In the genomic region with DNA sequence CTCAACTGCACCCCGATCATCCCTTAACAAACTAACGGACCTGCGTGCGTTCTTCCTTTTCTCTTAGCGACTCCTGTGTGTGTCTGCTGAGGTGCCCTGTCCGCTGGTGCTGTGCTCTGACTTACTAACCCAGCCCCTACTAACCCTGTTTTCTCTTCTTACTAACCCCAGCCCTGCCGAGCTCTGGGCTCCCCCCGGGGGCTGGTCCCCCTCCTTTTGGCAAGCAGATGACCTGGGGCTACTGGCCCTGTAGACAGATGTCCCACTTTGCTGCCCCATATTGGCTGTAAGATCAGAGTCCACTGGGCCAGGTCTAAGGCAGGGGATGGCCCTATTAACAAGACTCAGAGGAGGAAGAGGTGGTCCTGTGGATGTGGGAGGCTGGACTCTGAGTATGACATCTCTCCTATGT, we compare ENCODE assay signal across 8 cellular contexts. TPM values are rescaled to one million over a fixed set of nuclear protein-coding genes. Genes with fewer than 3 reads are reported as not detected.
A peak's percentile ranks its signal among the peaks of the same experiment; 100 is the strongest.
DNase-seq lines count a peak whose midpoint lies in the region; ATAC-seq, FAIRE-seq and TF ChIP-seq lines count a peak whose summit lies in the region.

No MANE protein-coding gene starts in this region.

- TF ChIP-seq CTCF in Caco-2 (IDR thresholded peaks at IDR 0.05; ENCODE audit: insufficient read depth in 1 of 2, low read depth in 1 of 2, low read length in 1 of 2, severe bottlenecking in 1 of 2, unreplicated experiment in 1 of 2) (no peak), esophagus squamous epithelium (IDR thresholded peaks at IDR 0.05) (no peak), sigmoid colon (IDR thresholded peaks at IDR 0.05) (no peak)

- CTCF ChIA-PET in Caco-2 (lab: Charles Lee): interaction anchor here (0.7 kb wide), 1 partner anchor 9 kb away, joined by 3 read pairs; no protein-coding TSS in a partner anchor
- CTCF ChIA-PET in T-cell (lab: Charles Lee): interaction anchor here (1.6 to 2.6 kb wide), 2 partner anchors 14 to 188 kb away, joined by 4 to 15 read pairs; partner anchors contain the start of genes HPS4 (in 1 of the 2), MIAT (in 1 of the 2) and SRRD (in 1 of the 2)

- FAIRE-seq in GM19239 (lab: Jason Lieb, UNC): no peak

- peaks cover 10% of the 10 kb centered on the region for H3K9me3 Mint-ChIP-seq in Caco-2 (ENCODE audit: unreplicated experiment)
- H3K9me3 Mint-ChIP-seq in T-cell: no peaks in the 10 kb centered on the region

- in situ Hi-C loops in HAP-1 (cut with MboI; ENCODE audit: low sequenced_read_pairs): no loop called here

- H3K4me1 ChIP-seq in Caco-2: no peaks in the 10 kb centered on the region
- peaks cover 8% of the 10 kb centered on the region for H3K4me1 ChIP-seq in HAP-1
- H3K4me1 ChIP-seq in esophagus squamous epithelium: peaks cover 33 to 61% (median 45%) of the 10 kb centered on the region in 3 donors
- H3K4me1 ChIP-seq in sigmoid colon: peaks cover 0 to 28% (median 22%) of the 10 kb centered on the region in 4 donors

- peak overlapping the region; percentile 88 for H3K27ac Mint-ChIP-seq in Caco-2 (ENCODE audit: unreplicated experiment)
- peak overlapping the region; percentile 97 to 99 for H3K27ac Mint-ChIP-seq in T-cell

- no peak for DNase-seq in Caco-2
- no peak for DNase-seq in HAP-1 (ENCODE audit: low spot score in 2 of 2)
- DNase-seq in T-cell: peak in 14 of 34 experiments; percentile 6 to 45 (median 18)
- DNase-seq in esophagus squamous epithelium (lab: John Stamatoyannopoulos, UW): no peak
- no peak for DNase-seq in sigmoid colon
- DNase-seq in HCEC 1CT: no peak
- no peak for DNase-seq in glomerular visceral epithelial cell (ENCODE audit: extremely low spot score)
- DNase-seq in GM19239 (ENCODE audit: insufficient read length, low spot score): no peak

- peak; percentile 7 to 38 (median 10) for ATAC-seq in T-cell (replicated peaks in 1 of 4)

- WGBS in esophagus squamous epithelium, 2 donors: 56 to 66% methylated on average over 6 to 7 of the region's 8 CpGs
- WGBS in sigmoid colon, 2 donors: 76 to 86% methylated on average over 8 of the region's 8 CpGs

- no TSS peak for BruUV-seq in Caco-2 (replicated peaks; lab: Mats Ljungman, UMichigan)

- POLR2A ChIA-PET in Caco-2 (lab: Charles Lee) (interaction anchor here (1.0 kb wide), 1 partner anchor 9 kb away, joined by 3 read pairs; no protein-coding TSS in a partner anchor), T-cell (lab: Charles Lee) (no interaction called here)

- H3K27ac ChIP-seq in esophagus squamous epithelium (peak overlapping the region; percentile 92 to 100 (median 96)), sigmoid colon (peak overlapping the region; percentile 88 to 94 (median 93))

- H3K9me3 ChIP-seq in Caco-2 (no peaks in the 10 kb centered on the region), HAP-1 (no peaks in the 10 kb centered on the region), esophagus squamous epithelium (no peaks in the 10 kb centered on the region), sigmoid colon (no peaks in the 10 kb centered on the region)

- H3K4me3 ChIP-seq in Caco-2 (ENCODE audit: low read depth, low read length) (no peak overlapping the region; the same call in 1 of the 2 replicates), HAP-1 (peak overlapping the region; percentile 74; the same call in 1 of the 2 replicates), esophagus squamous epithelium (peak overlapping the region; percentile 45 to 91 (median 74)), sigmoid colon (peak overlapping the region; percentile 63 to 74 (median 70))

- H3K4me1 Mint-ChIP-seq in Caco-2 (ENCODE audit: low read depth, unreplicated experiment) (no peaks in the 10 kb centered on the region), T-cell (peaks cover 69 to 85% (median 80%) of the 10 kb centered on the region in 3 donors)

- intact Hi-C loops in Caco-2 (cut with micrococcal nuclease; ENCODE audit: unreplicated experiment) (loop anchor here (10.0 kb wide), 2 partner anchors 163 to 1133 kb away; partner anchors contain the start of gene MN1), esophagus squamous epithelium (cut with DNase I) (no loop called here), sigmoid colon (cut with DNase I) (no loop called here)

- H3K27me3 Mint-ChIP-seq in Caco-2 (ENCODE audit: insufficient read depth, unreplicated experiment) (no peaks in the 10 kb centered on the region), T-cell (no peaks in the 10 kb centered on the region)

- H3K4me3 Mint-ChIP-seq in Caco-2 (ENCODE audit: unreplicated experiment): peak overlapping the region; percentile 80
- H3K4me3 Mint-ChIP-seq in T-cell: peak overlapping the region; percentile 93 to 94 (median 94)

- TF ChIP-seq EP300 in sigmoid colon (IDR thresholded peaks at IDR 0.05): no peak

- H3K27me3 ChIP-seq in Caco-2 (replicated peaks; ENCODE audit: control insufficient read depth, insufficient read depth, low read length): no peaks in the 10 kb centered on the region
- H3K27me3 ChIP-seq in HAP-1 (ENCODE audit: low read depth): no peaks in the 10 kb centered on the region
- H3K27me3 ChIP-seq in esophagus squamous epithelium: peaks cover 0 to 15% (median 0%) of the 10 kb centered on the region in 4 donors
- H3K27me3 ChIP-seq in sigmoid colon: no peaks in the 10 kb centered on the region

- H3K36me3 ChIP-seq in Caco-2 (ENCODE audit: control insufficient read depth, insufficient read depth, low read length): no peaks in the 10 kb centered on the region
- no peaks in the 10 kb centered on the region for H3K36me3 ChIP-seq in HAP-1 (replicated peaks)
- H3K36me3 ChIP-seq in esophagus squamous epithelium: peaks cover 0 to 2% (median 0%) of the 10 kb centered on the region in 3 donors
- H3K36me3 ChIP-seq in sigmoid colon: no peaks in the 10 kb centered on the region

- H3K36me3 Mint-ChIP-seq in Caco-2 (ENCODE audit: insufficient read depth, unreplicated experiment) (no peaks in the 10 kb centered on the region), T-cell (peaks cover 10% of the 10 kb centered on the region)

- TF ChIP-seq POLR2A in esophagus squamous epithelium (IDR thresholded peaks at IDR 0.05) (no peak), sigmoid colon (IDR thresholded peaks at IDR 0.05) (no peak)

RNA-seq across cellular contexts. Expression of gene MIAT, which starts 14.7 kb away (rescaled TPM):
- total RNA-seq in Caco-2 (2022): 0.30 and 0.41 TPM in 2 replicates
- total RNA-seq in T-cell: 100 to 1,000 TPM in 3 of 5 donors, 10 to 100 TPM in 2; 45.8 to 237 (median 207) TPM
- total RNA-seq in esophagus squamous epithelium: 1 to 10 TPM in 2 of 4 donors, under 1 TPM in 2; 0.50 to 2.4 (median 1.4) TPM
- 1 to 10 TPM in 3 of 4 donors, under 1 TPM in 1; 0.82 to 1.7 (median 1.3) TPM for total RNA-seq in sigmoid colon
- 1 to 10 TPM in 1 of 3 donors, under 1 TPM in 1, not detected in 1; under 0.01 to 3.4 TPM for polyA plus RNA-seq in sigmoid colon

RNA-seq across cellular contexts. Expression of gene CRYBA4, which starts 50.3 kb away (rescaled TPM):
- total RNA-seq in Caco-2 (2022) (0.68 TPM in 1 of 2 replicates, not detected in the other), T-cell (not detected), esophagus squamous epithelium (not detected), sigmoid colon (not detected)
- polyA plus RNA-seq in sigmoid colon: not detected

RNA-seq across cellular contexts. Expression of gene CRYBB1, which starts 54.2 kb away (rescaled TPM):
- not detected in 2 replicates for total RNA-seq in Caco-2 (2022)
- not detected for total RNA-seq in T-cell
- total RNA-seq in esophagus squamous epithelium: under 1 TPM in 1 of 4 donors, not detected in 3; 0.95 TPM
- 1 to 10 TPM in 1 of 4 donors, under 1 TPM in 1, not detected in 2; 0.82 to 1.8 TPM for total RNA-seq in sigmoid colon
- 1 to 10 TPM in 1 of 3 donors, under 1 TPM in 1, not detected in 1; 0.47 to 3.0 TPM for polyA plus RNA-seq in sigmoid colon

Comparison
In these comparisons a context has a peak if more than half of its experiments do, and no peak if none do; other contexts are left out.
1. RNA of gene MIAT, which starts 14.7 kb away (total RNA-seq): 45.8 to 237 TPM in T-cell; 0.50 to 2.4 TPM in esophagus squamous epithelium, 0.82 to 1.7 TPM in sigmoid colon and 0.30 to 0.41 TPM in Caco-2; every median in the first group is over 10 times any median in the second.